In genomic region chr2:228870993-228871392, GRCh38 we compare ENCODE assay signal across 9 cellular contexts.
"Had no signal": no experiment of that assay in that cellular context is flagged by ENCODE, and none has a peak within 500 bp of the region (broad histone marks: within the 10 kb centered on the region; RNA-seq: fewer than 3 reads in every experiment).

No MANE protein-coding gene starts in this region.

- ATAC-seq: GM23338, HepG2 had no signal

- H3K4me2 ChIP-seq: GM23338 had no signal

- DNase-seq: H9, HCEC 1CT, KBM-7 had no signal

- H3K27ac ChIP-seq: HL-60 had no signal

- H3K27me3 Mint-ChIP-seq: IgD-negative memory B cell had no signal

- H3K4me3 Mint-ChIP-seq: GM23338, H9, IgD-negative memory B cell had no signal

- FAIRE-seq: H1, H54, HepG2 had no signal

- H3K27ac Mint-ChIP-seq: GM23338, IgD-negative memory B cell had no signal

- H3K4me3 ChIP-seq: GM23338 had no signal

- H3K4me1 Mint-ChIP-seq: IgD-negative memory B cell had no signal

- H3K36me3 Mint-ChIP-seq: IgD-negative memory B cell had no signal

- H2AFZ ChIP-seq: GM23338 had no signal
